ENCODE assay signal across 2 cellular contexts in genomic region chr6:707576-708236, GRCh38.
TF ChIP-seq lines count a peak whose summit lies in the region.

No MANE protein-coding gene starts in this region.

TF ChIP-seq in GM23338, 12 proteins besides CTCF, POLR2A, EP300 and RAD21:
- TF ChIP-seq CREB1 (CRISPR knock-in tag; IDR thresholded peaks at IDR 0.05; ENCODE audit: low read depth): no peak
- no peak for TF ChIP-seq EZH2phosphoT487 (IDR thresholded peaks at IDR 0.05; ENCODE audit: unreplicated experiment)
- TF ChIP-seq ZNF331 (CRISPR knock-in tag; IDR thresholded peaks at IDR 0.05; ENCODE audit: low read depth): no peak
- no peak for TF ChIP-seq STAT1 (IDR thresholded peaks at IDR 0.05; ENCODE audit: unreplicated experiment)
- TF ChIP-seq REST (IDR thresholded peaks at IDR 0.05; ENCODE audit: unreplicated experiment): no peak
- no peak for TF ChIP-seq ZNF462 (CRISPR knock-in tag; IDR thresholded peaks at IDR 0.05)
- no peak for TF ChIP-seq EZH2 (IDR thresholded peaks at IDR 0.05; ENCODE audit: low read depth, unreplicated experiment)
- TF ChIP-seq JUNB (IDR thresholded peaks at IDR 0.05; ENCODE audit: unreplicated experiment): no peak
- no peak for TF ChIP-seq ZNF114 (CRISPR knock-in tag; IDR thresholded peaks at IDR 0.05)
- no peak for TF ChIP-seq POLR2AphosphoS5 (IDR thresholded peaks at IDR 0.05; ENCODE audit: low read depth)
- TF ChIP-seq NANOG (IDR thresholded peaks at IDR 0.05; ENCODE audit: borderline replicate concordance): no peak
- no peak for TF ChIP-seq ETS1 (IDR thresholded peaks at IDR 0.05)
TF ChIP-seq in GM23338: peak in this region for 0.

TF ChIP-seq in H1, 55 proteins besides CTCF, POLR2A, EP300 and RAD21:
- no peak for TF ChIP-seq SUZ12 (IDR thresholded peaks at IDR 0.05; ENCODE audit: low read length)
